Comparison of ENCODE assay signal across 12 cellular contexts in genomic region chr1:152037920-152038658, GRCh38. TPM values are rescaled to one million over a fixed set of nuclear protein-coding genes. Genes with fewer than 3 reads are reported as not detected.
DNase-seq lines count a peak whose midpoint lies in the region; ATAC-seq, FAIRE-seq and TF ChIP-seq lines count a peak whose summit lies in the region.
"Had no signal": no experiment of that assay in that cellular context is flagged by ENCODE, and none has a peak within 500 bp of the region (broad histone marks: within the 10 kb centered on the region; RNA-seq: fewer than 3 reads in every experiment).

No MANE protein-coding gene starts in this region.

- DNase-seq in Ammon's horn (ENCODE audit: low spot score) = peak; percentile 26
- DNase-seq in GM12891 (ENCODE audit: insufficient read length, low spot score) = no peak
- peak; percentile 68 for DNase-seq in OCI-M1 (lab: John Stamatoyannopoulos, UW)
- no peak for DNase-seq in left lung
- DNase-seq in left lobe of liver (ENCODE audit: low spot score) = no peak
- DNase-seq in T1000 (lab: John Stamatoyannopoulos, UW) = no peak
- no peak for DNase-seq in Calu3
- DNase-seq: activated naive CD4-positive, alpha-beta T cell treated with Interleukin-2 at 50 U/mL for 16 hours; NCI-H526 had no signal

- peaks cover 42% of the 10 kb centered on the region for H3K36me3 Mint-ChIP-seq in Calu3 (ENCODE audit: insufficient read depth, unreplicated experiment)

- CTCF ChIA-PET in Calu3 (lab: Charles Lee) = interaction anchor here (0.5 to 4.8 kb wide), 3 partner anchors 10 to 73 kb away, joined by 3 to 59 read pairs (median 4); no protein-coding TSS in a partner anchor

- H3K27ac ChIP-seq in left lung = peak overlapping the region; percentile 97 to 98

- no peaks in the 10 kb centered on the region for H3K9me3 ChIP-seq in left lung

- H3K27me3 ChIP-seq in left lung = no peaks in the 10 kb centered on the region

- no peak for FAIRE-seq in GM12891 (lab: Jason Lieb, UNC)
- FAIRE-seq: endometrium had no signal

- no peaks in the 10 kb centered on the region for H3K27me3 Mint-ChIP-seq in Calu3 (ENCODE audit: unreplicated experiment)

- BruUV-seq in Calu3 (replicated peaks; lab: Mats Ljungman, UMichigan) = no TSS peak

- H3K4me1 Mint-ChIP-seq in Calu3 (ENCODE audit: low read depth, unreplicated experiment) = peaks cover 8% of the 10 kb centered on the region

- H3K36me3 ChIP-seq in left lung = peaks cover 2 to 13% of the 10 kb centered on the region in 2 donors

- peak overlapping the region in 1 of 2 donors; percentile 83 for H3K4me3 ChIP-seq in left lung

- TF ChIP-seq CTCF in left lung (IDR thresholded peaks at IDR 0.05) (no peak), Calu3 (IDR thresholded peaks at IDR 0.05; ENCODE audit: unreplicated experiment) (no peak)

- no peaks in the 10 kb centered on the region for H3K9me3 Mint-ChIP-seq in Calu3 (ENCODE audit: low read depth, unreplicated experiment)

- ATAC-seq in left lung (peak; percentile 1), HG03457 (IDR thresholded peaks at IDR 0.05; ENCODE audit: unreplicated experiment) (no peak), left lobe of liver (no peak)

- H3K4me1 ChIP-seq in left lung = peaks cover 17 to 63% of the 10 kb centered on the region in 2 donors

- intact Hi-C loops in left lung (cut with DNase I) (no loop called here), Calu3 (cut with micrococcal nuclease; ENCODE audit: unreplicated experiment) (no loop called here)

- no peak for TF ChIP-seq POLR2A in GM12891 (IDR thresholded peaks at IDR 0.05; ENCODE audit: low read depth, low read length)

- H3K27ac Mint-ChIP-seq in Calu3 (ENCODE audit: unreplicated experiment) = no peak overlapping the region

- H3K4me3 Mint-ChIP-seq in Calu3 (ENCODE audit: low read depth, unreplicated experiment) = no peak overlapping the region

TF ChIP-seq in GM12891, 5 proteins besides CTCF, POLR2A, EP300 and RAD21:
- no peak for TF ChIP-seq PAX5 (IDR thresholded peaks at IDR 0.05; ENCODE audit: insufficient read depth, low read length, severe bottlenecking)
- TF ChIP-seq TAF1 (IDR thresholded peaks at IDR 0.05; ENCODE audit: low read depth, low read length) = no peak
- TF ChIP-seq POLR2AphosphoS5 (IDR thresholded peaks at IDR 0.05; ENCODE audit: low read depth, low read length) = no peak
- TF ChIP-seq POU2F2 (IDR thresholded peaks at IDR 0.05; ENCODE audit: low read depth, low read length) = no peak
- peak; percentile 81 for TF ChIP-seq SPI1 (IDR thresholded peaks at IDR 0.05; ENCODE audit: low read depth, low read length)

RNA-seq across cellular contexts. Expression of gene S100A11, which starts 1.3 kb away (rescaled TPM):
- 49.0 TPM for polyA plus RNA-seq in GM12891 (2012; ENCODE audit: low read depth, missing spikeins)
- 100 to 1,000 TPM; 671 to 868 TPM for total RNA-seq in left lung
- total RNA-seq in left lobe of liver = 14.0 TPM
- 1,217 and 1,326 TPM in 2 replicates for total RNA-seq in Calu3 (2022)

RNA-seq across cellular contexts. Expression of gene S100A10, which starts 44.4 kb away (rescaled TPM):
- 0.64 TPM for polyA plus RNA-seq in GM12891 (2012; ENCODE audit: low read depth, missing spikeins)
- 1,000 to 10,000 TPM; 1,069 to 1,250 TPM for total RNA-seq in left lung
- total RNA-seq in left lobe of liver = 45.0 TPM
- 882 and 921 TPM in 2 replicates for total RNA-seq in Calu3 (2022)

RNA-seq across cellular contexts. Expression of gene TCHHL1, which starts 50.8 kb away (rescaled TPM):
- not detected for polyA plus RNA-seq in GM12891 (2012; ENCODE audit: low read depth, missing spikeins)
- total RNA-seq in left lung (not detected), left lobe of liver (not detected), Calu3 (2022) (not detected in 2 replicates)
- total RNA-seq: posterior vena cava had no signal

Comparison
In these comparisons a context has a peak if more than half of its experiments do, and no peak if none do; other contexts are left out.
1. DNase-seq: peak in Ammon's horn (single experiment) and OCI-M1 (single experiment); none in GM12891 (single experiment), left lung (0 of 2), left lobe of liver (single experiment), T1000 (single experiment) and Calu3 (single experiment).
2. RNA of gene S100A11, which starts 1.3 kb away (total RNA-seq): 1,217 to 1,326 TPM in Calu3 and 671 to 868 TPM in left lung; 14.0 TPM in left lobe of liver (single experiment); every median in the first group is over 10 times any median in the second.
3. RNA of gene S100A10, which starts 44.4 kb away (total RNA-seq): 1,069 to 1,250 TPM in left lung and 882 to 921 TPM in Calu3; 45.0 TPM in left lobe of liver (single experiment); every median in the first group is over 10 times any median in the second.